23 cellular contexts compared by ENCODE assay signal in genomic region chr4:175590205-175590604, GRCh38.
A peak's percentile ranks its signal among the peaks of the same experiment; 100 is the strongest.
DNase-seq lines count a peak whose midpoint lies in the region; ATAC-seq, FAIRE-seq and TF ChIP-seq lines count a peak whose summit lies in the region.
"Had no signal": no experiment of that assay in that cellular context is flagged by ENCODE, and none has a peak within 500 bp of the region (broad histone marks: within the 10 kb centered on the region; RNA-seq: fewer than 3 reads in every experiment).

No MANE protein-coding gene starts in this region.

- H3K79me2 ChIP-seq in HepG2 (ENCODE audit: insufficient read depth, low read length), result no peaks in the 10 kb centered on the region

- no peak overlapping the region for H3K4me3 ChIP-seq in liver (ENCODE audit: low read depth in 1 of 3, low read length in 3 of 3)
- no peak overlapping the region for H3K4me3 ChIP-seq in HepG2 (replicated peaks in 1 of 3; ENCODE audit: insufficient read depth in 1 of 3, low read depth in 2 of 3, low read length in 3 of 3)
- H3K4me3 ChIP-seq in pancreas, result no peak overlapping the region
- H3K4me3 ChIP-seq: A549, BLaER1, GM12878 had no signal

- TF ChIP-seq EP300 in HepG2 (IDR thresholded peaks at IDR 0.05; ENCODE audit: low read depth in 2 of 2, low read length in 2 of 2), result no peak
- TF ChIP-seq EP300 in HepG2 (CRISPR knock-in tag; IDR thresholded peaks at IDR 0.05; ENCODE audit: borderline replicate concordance), result no peak

- H3K9ac ChIP-seq in liver (ENCODE audit: low read depth in 1 of 2, low read length in 2 of 2) (no peak overlapping the region), HepG2 (ENCODE audit: insufficient read depth, low read depth, low read length) (no peak overlapping the region)
- H3K9ac ChIP-seq: BLaER1 had no signal

- no peak for ATAC-seq in HepG2
- ATAC-seq in left lobe of liver, result peak; percentile 77
- peak in 3 of 4 donors; percentile 44 to 74 (median 47) for ATAC-seq in pancreas
- ATAC-seq: A549, GM12878 had no signal

- FAIRE-seq in HepG2 (lab: Jason Lieb, UNC), result no peak
- FAIRE-seq in pancreas (lab: Jason Lieb, UNC), result no peak
- FAIRE-seq: A549, GM12878, GM12892, GM18507 had no signal

- H3K27ac ChIP-seq in liver (ENCODE audit: low read depth in 1 of 2, low read length in 2 of 2), result no peak overlapping the region
- no peak overlapping the region for H3K27ac ChIP-seq in HepG2 (ENCODE audit: extremely low read length, insufficient read depth, low read length)
- no peak overlapping the region for H3K27ac ChIP-seq in pancreas
- H3K27ac ChIP-seq: A549, BLaER1 had no signal

- H3K4me2 ChIP-seq in HepG2 (ENCODE audit: low read depth, low read length), result no peak overlapping the region
- H3K4me2 ChIP-seq: A549, BLaER1 had no signal

- in situ Hi-C loops in HepG2 (cut with HindIII; ENCODE audit: extremely low pct_ligation_motif_present, low pct_unique_long_range_greater_than_20kb), result no loop called here

- H3K4me1 ChIP-seq in liver (ENCODE audit: control insufficient read depth in 4 of 4, insufficient read depth in 4 of 4, low read length in 3 of 4) (peaks cover 0 to 7% (median 1%) of the 10 kb centered on the region in 4 donors), HepG2 (ENCODE audit: insufficient read depth, low read length) (no peaks in the 10 kb centered on the region), pancreas (peaks cover 0 to 8% (median 7%) of the 10 kb centered on the region in 3 donors)
- H3K4me1 ChIP-seq: A549, BE2C, BLaER1 had no signal

- no peaks in the 10 kb centered on the region for H3K27me3 ChIP-seq in liver (ENCODE audit: control insufficient read depth in 4 of 4, insufficient read depth in 4 of 4, low read length in 3 of 4)
- H3K27me3 ChIP-seq in HepG2 (ENCODE audit: control insufficient read depth in 1 of 2, insufficient read depth in 2 of 2, low read length in 2 of 2), result no peaks in the 10 kb centered on the region
- H3K27me3 ChIP-seq in pancreas, result no peaks in the 10 kb centered on the region
- H3K27me3 ChIP-seq: BE2C, BLaER1 had no signal

- POLR2A ChIA-PET in HepG2 (lab: Yijun Ruan, JAX), result no interaction called here

- no peak for DNase-seq in HepG2 (ENCODE audit: low spot score)
- no peak for DNase-seq in left lobe of liver (ENCODE audit: low spot score)
- no peak for DNase-seq in pancreas
- DNase-seq in T-helper 1 cell, result no peak
- no peak for DNase-seq in AML-193 (lab: John Stamatoyannopoulos, UW)
- DNase-seq: BE2C; C1 segment of cervical spinal cord; CD4-positive, alpha-beta memory T cell; CD4-positive, CD25-positive, alpha-beta regulatory T cell; CD8-positive, alpha-beta memory T cell; COR-L47; DMS 273 treated with DMSO at 0.1 percent for 48 hours; DMS153; DMS79; DND-41; EL; GDM1 had no signal

- no peak overlapping the region for H2AFZ ChIP-seq in HepG2 (ENCODE audit: low read length)

- no TSS peak for BruUV-seq in HepG2 (replicated peaks; lab: Mats Ljungman, UMichigan)

- intact Hi-C loops in HepG2 (cut with micrococcal nuclease; ENCODE audit: unreplicated experiment), result no loop called here
- intact Hi-C loops in pancreas (cut with DNase I), result no loop called here

- TF ChIP-seq RAD21 in liver (IDR thresholded peaks at IDR 0.05) (no peak), HepG2 (CRISPR knock-in tag; IDR thresholded peaks at IDR 0.05) (no peak)

- H3K36me3 ChIP-seq in liver (ENCODE audit: control insufficient read depth in 4 of 4, insufficient read depth in 3 of 4, low read depth in 1 of 4, low read length in 3 of 4) (no peaks in the 10 kb centered on the region), HepG2 (replicated peaks in 1 of 2; ENCODE audit: control insufficient read depth in 1 of 2, insufficient read depth in 2 of 2, low read length in 2 of 2) (no peaks in the 10 kb centered on the region), pancreas (no peaks in the 10 kb centered on the region)
- H3K36me3 ChIP-seq: BE2C, BLaER1 had no signal

- no peak for TF ChIP-seq POLR2A in HepG2 (IDR thresholded peaks at IDR 0.05; ENCODE audit: insufficient read depth in 1 of 2, low read depth in 2 of 2, low read length in 2 of 2)

- CTCF ChIA-PET in HepG2 (lab: Yijun Ruan, JAX; ENCODE audit: low intra/inter-chr PET ratio, low total read pairs), result no interaction called here

- TF ChIP-seq CTCF in liver (IDR thresholded peaks at IDR 0.05; ENCODE audit: low read depth, low read length, missing input control) (no peak), HepG2 (CRISPR knock-in tag; IDR thresholded peaks at IDR 0.05) (no peak), pancreas (IDR thresholded peaks at IDR 0.05) (no peak)

- H4K20me1 ChIP-seq in HepG2 (ENCODE audit: insufficient read depth, low read length), result no peaks in the 10 kb centered on the region
- H4K20me1 ChIP-seq: BLaER1 had no signal

- H3K9me3 ChIP-seq in liver (ENCODE audit: control insufficient read depth in 4 of 4, low read length in 3 of 4) (no peaks in the 10 kb centered on the region), HepG2 (ENCODE audit: low read length) (peaks cover 37% of the 10 kb centered on the region), pancreas (no peaks in the 10 kb centered on the region)
- H3K9me3 ChIP-seq: A549, BE2C had no signal

TF ChIP-seq in liver, 16 proteins besides CTCF, POLR2A, EP300 and RAD21:
- TF ChIP-seq GABPA (IDR thresholded peaks at IDR 0.05 in 1 of 2, conservative IDR thresholded peaks at IDR 0.05 in 1 of 2) (no peak), FOXA2 (IDR thresholded peaks at IDR 0.05) (peak; percentile 17)
TF ChIP-seq in liver: peak in this region for 1.

TF ChIP-seq in HepG2, 621 proteins besides CTCF, POLR2A, EP300 and RAD21:
- no peak for TF ChIP-seq YY1 (IDR thresholded peaks at IDR 0.05; ENCODE audit: insufficient read depth, insufficient replicate concordance, low read depth, low read length)
- TF ChIP-seq ZKSCAN8 (CRISPR knock-in tag; IDR thresholded peaks at IDR 0.05; ENCODE audit: borderline replicate concordance), result no peak
- TF ChIP-seq ZNF800 (CRISPR knock-in tag; IDR thresholded peaks at IDR 0.05), result no peak
- no peak for TF ChIP-seq HBP1 (CRISPR knock-in tag; IDR thresholded peaks at IDR 0.05; ENCODE audit: low read depth)
- no peak for TF ChIP-seq ZNF329 (CRISPR knock-in tag; IDR thresholded peaks at IDR 0.05; ENCODE audit: low read depth)
- TF ChIP-seq, protein P1, sequence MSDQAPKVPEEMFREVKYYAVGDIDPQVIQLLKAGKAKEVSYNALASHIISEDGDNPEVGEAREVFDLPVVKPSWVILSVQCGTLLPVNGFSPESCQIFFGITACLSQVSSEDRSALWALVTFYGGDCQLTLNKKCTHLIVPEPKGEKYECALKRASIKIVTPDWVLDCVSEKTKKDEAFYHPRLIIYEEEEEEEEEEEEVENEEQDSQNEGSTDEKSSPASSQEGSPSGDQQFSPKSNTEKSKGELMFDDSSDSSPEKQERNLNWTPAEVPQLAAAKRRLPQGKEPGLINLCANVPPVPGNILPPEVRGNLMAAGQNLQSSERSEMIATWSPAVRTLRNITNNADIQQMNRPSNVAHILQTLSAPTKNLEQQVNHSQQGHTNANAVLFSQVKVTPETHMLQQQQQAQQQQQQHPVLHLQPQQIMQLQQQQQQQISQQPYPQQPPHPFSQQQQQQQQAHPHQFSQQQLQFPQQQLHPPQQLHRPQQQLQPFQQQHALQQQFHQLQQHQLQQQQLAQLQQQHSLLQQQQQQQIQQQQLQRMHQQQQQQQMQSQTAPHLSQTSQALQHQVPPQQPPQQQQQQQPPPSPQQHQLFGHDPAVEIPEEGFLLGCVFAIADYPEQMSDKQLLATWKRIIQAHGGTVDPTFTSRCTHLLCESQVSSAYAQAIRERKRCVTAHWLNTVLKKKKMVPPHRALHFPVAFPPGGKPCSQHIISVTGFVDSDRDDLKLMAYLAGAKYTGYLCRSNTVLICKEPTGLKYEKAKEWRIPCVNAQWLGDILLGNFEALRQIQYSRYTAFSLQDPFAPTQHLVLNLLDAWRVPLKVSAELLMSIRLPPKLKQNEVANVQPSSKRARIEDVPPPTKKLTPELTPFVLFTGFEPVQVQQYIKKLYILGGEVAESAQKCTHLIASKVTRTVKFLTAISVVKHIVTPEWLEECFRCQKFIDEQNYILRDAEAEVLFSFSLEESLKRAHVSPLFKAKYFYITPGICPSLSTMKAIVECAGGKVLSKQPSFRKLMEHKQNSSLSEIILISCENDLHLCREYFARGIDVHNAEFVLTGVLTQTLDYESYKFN (CRISPR knock-in tag; conservative IDR thresholded peaks at IDR 0.05), result no peak
- no peak for TF ChIP-seq CBX1 (IDR thresholded peaks at IDR 0.05; ENCODE audit: low read depth)
- TF ChIP-seq MYC (CRISPR knock-in tag; IDR thresholded peaks at IDR 0.05; ENCODE audit: borderline replicate concordance), result no peak
- no peak for TF ChIP-seq RBAK (CRISPR knock-in tag; IDR thresholded peaks at IDR 0.05)
- no peak for TF ChIP-seq ONECUT2 (CRISPR knock-in tag; IDR thresholded peaks at IDR 0.05)
- TF ChIP-seq SP5 (CRISPR knock-in tag; IDR thresholded peaks at IDR 0.05; ENCODE audit: borderline replicate concordance, low read depth), result no peak
